1 cellular context compared by ENCODE assay signal in genomic region chr3:184017672-184018423, GRCh38.
TF ChIP-seq lines count a peak whose summit lies in the region.

Gene ABCC5 (minus strand): TSS chr3:184017884. CDS start chr3:184014392, 3,492 bp downstream.

TF ChIP-seq in HepG2, 621 proteins besides CTCF, POLR2A, EP300 and RAD21 (continued from another document and continues in another):
- TF ChIP-seq HNRNPH1 (optimal IDR thresholded peaks at IDR 0.05; ENCODE audit: low read depth, low read length) (no peak), NONO (IDR thresholded peaks at IDR 0.05) (no peak), NONO (CRISPR knock-in tag; conservative IDR thresholded peaks at IDR 0.05) (peak; percentile 13; the same call in 1 of the 2 replicates), ZNF546 (CRISPR knock-in tag; conservative IDR thresholded peaks at IDR 0.05) (no peak), ELF4 (CRISPR knock-in tag; IDR thresholded peaks at IDR 0.05; ENCODE audit: borderline replicate concordance) (no peak), SP4 (CRISPR knock-in tag; IDR thresholded peaks at IDR 0.05) (no peak; the same call in 1 of the 2 replicates), ZMAT5 (CRISPR knock-in tag; IDR thresholded peaks at IDR 0.05; ENCODE audit: borderline replicate concordance, low read depth) (no peak), ZNF766 (CRISPR knock-in tag; IDR thresholded peaks at IDR 0.05; ENCODE audit: borderline replicate concordance) (no peak), ZNF350 (CRISPR knock-in tag; IDR thresholded peaks at IDR 0.05; ENCODE audit: borderline replicate concordance, low read depth) (peak; percentile 85; the same call in 1 of the 2 replicates), CREB1 (IDR thresholded peaks at IDR 0.05) (no peak), CREB1 (CRISPR knock-in tag; IDR thresholded peaks at IDR 0.05) (peak; percentile 39; the same call in 1 of the 2 replicates), ZNF577 (CRISPR knock-in tag; IDR thresholded peaks at IDR 0.05; ENCODE audit: borderline replicate concordance, low read depth) (no peak), KDM1A (CRISPR knock-in tag; IDR thresholded peaks at IDR 0.05) (no peak), YEATS4 (CRISPR knock-in tag; IDR thresholded peaks at IDR 0.05; ENCODE audit: borderline replicate concordance) (peak; percentile 56; the same call in 1 of the 2 replicates), POLR2AphosphoS5 (IDR thresholded peaks at IDR 0.05; ENCODE audit: low read depth, low read length) (peak; percentile 82), ZBTB33 (CRISPR knock-in tag; IDR thresholded peaks at IDR 0.05) (no peak), ATM (IDR thresholded peaks at IDR 0.05; ENCODE audit: borderline replicate concordance) (no peak), ZSCAN12 (CRISPR knock-in tag; IDR thresholded peaks at IDR 0.05) (no peak), CREM (IDR thresholded peaks at IDR 0.05) (peak; percentile 86), CREM (CRISPR knock-in tag; IDR thresholded peaks at IDR 0.05) (no peak), SUZ12 (IDR thresholded peaks at IDR 0.05; ENCODE audit: low read depth, low read length) (peak; percentile 70), FOXC1 (CRISPR knock-in tag; IDR thresholded peaks at IDR 0.05; ENCODE audit: borderline replicate concordance) (peak; percentile 92), POLR2G (IDR thresholded peaks at IDR 0.05; ENCODE audit: low read depth, low read length) (peak; percentile 77; the same call in 1 of the 2 replicates), ATF6 (CRISPR knock-in tag; conservative IDR thresholded peaks at IDR 0.05) (no peak), NPAS2 (CRISPR knock-in tag; IDR thresholded peaks at IDR 0.05; ENCODE audit: borderline replicate concordance) (no peak), ONECUT2 (CRISPR knock-in tag; IDR thresholded peaks at IDR 0.05) (no peak), REXO4 (CRISPR knock-in tag; IDR thresholded peaks at IDR 0.05; ENCODE audit: borderline replicate concordance) (no peak), RFX5 (IDR thresholded peaks at IDR 0.05; ENCODE audit: low read depth, low read length) (no peak), ZNF749 (CRISPR knock-in tag; IDR thresholded peaks at IDR 0.05; ENCODE audit: borderline replicate concordance) (no peak; the same call in 1 of the 2 replicates), EZH2 (conservative IDR thresholded peaks at IDR 0.05; ENCODE audit: low read depth, low read length) (no peak), BCL3 (CRISPR knock-in tag; IDR thresholded peaks at IDR 0.05) (no peak), SRSF9 (IDR thresholded peaks at IDR 0.05; ENCODE audit: borderline replicate concordance, insufficient read depth, low read depth, low read length, poor library complexity, severe bottlenecking) (no peak), ZNF10 (CRISPR knock-in tag; IDR thresholded peaks at IDR 0.05; ENCODE audit: borderline replicate concordance, low read depth) (no peak), GRHL1 (CRISPR knock-in tag; conservative IDR thresholded peaks at IDR 0.05) (no peak), TP53 (CRISPR knock-in tag; conservative IDR thresholded peaks at IDR 0.05) (no peak), ZNF703 (CRISPR knock-in tag; IDR thresholded peaks at IDR 0.05; ENCODE audit: borderline replicate concordance) (no peak), ZNF772 (CRISPR knock-in tag; IDR thresholded peaks at IDR 0.05) (peak; percentile 80; the same call in 1 of the 2 replicates), ZBTB1 (CRISPR knock-in tag; IDR thresholded peaks at IDR 0.05; ENCODE audit: borderline replicate concordance) (no peak), SATB2 (CRISPR knock-in tag; IDR thresholded peaks at IDR 0.05) (0 out of 2 replicates have a peak, but pooled peaks have one; percentile 10), ZNF530 (CRISPR knock-in tag; IDR thresholded peaks at IDR 0.05; ENCODE audit: low read depth) (no peak), ZNF598 (CRISPR knock-in tag; IDR thresholded peaks at IDR 0.05; ENCODE audit: borderline replicate concordance) (peak; percentile 80; the same call in 1 of the 2 replicates), ZNF280B (CRISPR knock-in tag; IDR thresholded peaks at IDR 0.05; ENCODE audit: borderline replicate concordance) (peak; percentile 80), ZNF205 (CRISPR knock-in tag; IDR thresholded peaks at IDR 0.05) (no peak), SMARCE1 (IDR thresholded peaks at IDR 0.05; ENCODE audit: borderline replicate concordance) (no peak), PHF20 (CRISPR knock-in tag; IDR thresholded peaks at IDR 0.05) (peak; percentile 38), ZFY (CRISPR knock-in tag; IDR thresholded peaks at IDR 0.05) (peak; percentile 78), AGO2 (optimal IDR thresholded peaks at IDR 0.05; ENCODE audit: low read depth, low read length) (no peak), CBX1 (IDR thresholded peaks at IDR 0.05; ENCODE audit: low read depth) (no peak), ZBTB8A (CRISPR knock-in tag; IDR thresholded peaks at IDR 0.05; ENCODE audit: borderline replicate concordance, low read depth) (0 out of 2 replicates have a peak, but pooled peaks have one; percentile 58), ZNF652 (CRISPR knock-in tag; IDR thresholded peaks at IDR 0.05; ENCODE audit: borderline replicate concordance, low read depth) (no peak), MYC (CRISPR knock-in tag; IDR thresholded peaks at IDR 0.05; ENCODE audit: borderline replicate concordance) (peak; percentile 60)
- TF ChIP-seq, protein P1, sequence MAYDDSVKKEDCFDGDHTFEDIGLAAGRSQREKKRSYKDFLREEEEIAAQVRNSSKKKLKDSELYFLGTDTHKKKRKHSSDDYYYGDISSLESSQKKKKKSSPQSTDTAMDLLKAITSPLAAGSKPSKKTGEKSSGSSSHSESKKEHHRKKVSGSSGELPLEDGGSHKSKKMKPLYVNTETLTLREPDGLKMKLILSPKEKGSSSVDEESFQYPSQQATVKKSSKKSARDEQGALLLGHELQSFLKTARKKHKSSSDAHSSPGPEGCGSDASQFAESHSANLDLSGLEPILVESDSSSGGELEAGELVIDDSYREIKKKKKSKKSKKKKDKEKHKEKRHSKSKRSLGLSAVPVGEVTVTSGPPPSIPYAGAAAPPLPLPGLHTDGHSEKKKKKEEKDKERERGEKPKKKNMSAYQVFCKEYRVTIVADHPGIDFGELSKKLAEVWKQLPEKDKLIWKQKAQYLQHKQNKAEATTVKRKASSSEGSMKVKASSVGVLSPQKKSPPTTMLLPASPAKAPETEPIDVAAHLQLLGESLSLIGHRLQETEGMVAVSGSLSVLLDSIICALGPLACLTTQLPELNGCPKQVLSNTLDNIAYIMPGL (CRISPR knock-in tag; IDR thresholded peaks at IDR 0.05; ENCODE audit: borderline replicate concordance in 1 of 2, low read depth in 1 of 2): peak; percentile 81 to 96
- TF ChIP-seq, protein P2, sequence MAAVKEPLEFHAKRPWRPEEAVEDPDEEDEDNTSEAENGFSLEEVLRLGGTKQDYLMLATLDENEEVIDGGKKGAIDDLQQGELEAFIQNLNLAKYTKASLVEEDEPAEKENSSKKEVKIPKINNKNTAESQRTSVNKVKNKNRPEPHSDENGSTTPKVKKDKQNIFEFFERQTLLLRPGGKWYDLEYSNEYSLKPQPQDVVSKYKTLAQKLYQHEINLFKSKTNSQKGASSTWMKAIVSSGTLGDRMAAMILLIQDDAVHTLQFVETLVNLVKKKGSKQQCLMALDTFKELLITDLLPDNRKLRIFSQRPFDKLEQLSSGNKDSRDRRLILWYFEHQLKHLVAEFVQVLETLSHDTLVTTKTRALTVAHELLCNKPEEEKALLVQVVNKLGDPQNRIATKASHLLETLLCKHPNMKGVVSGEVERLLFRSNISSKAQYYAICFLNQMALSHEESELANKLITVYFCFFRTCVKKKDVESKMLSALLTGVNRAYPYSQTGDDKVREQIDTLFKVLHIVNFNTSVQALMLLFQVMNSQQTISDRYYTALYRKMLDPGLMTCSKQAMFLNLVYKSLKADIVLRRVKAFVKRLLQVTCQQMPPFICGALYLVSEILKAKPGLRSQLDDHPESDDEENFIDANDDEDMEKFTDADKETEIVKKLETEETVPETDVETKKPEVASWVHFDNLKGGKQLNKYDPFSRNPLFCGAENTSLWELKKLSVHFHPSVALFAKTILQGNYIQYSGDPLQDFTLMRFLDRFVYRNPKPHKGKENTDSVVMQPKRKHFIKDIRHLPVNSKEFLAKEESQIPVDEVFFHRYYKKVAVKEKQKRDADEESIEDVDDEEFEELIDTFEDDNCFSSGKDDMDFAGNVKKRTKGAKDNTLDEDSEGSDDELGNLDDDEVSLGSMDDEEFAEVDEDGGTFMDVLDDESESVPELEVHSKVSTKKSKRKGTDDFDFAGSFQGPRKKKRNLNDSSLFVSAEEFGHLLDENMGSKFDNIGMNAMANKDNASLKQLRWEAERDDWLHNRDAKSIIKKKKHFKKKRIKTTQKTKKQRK (IDR thresholded peaks at IDR 0.05; ENCODE audit: low read length): no peak
- TF ChIP-seq, protein P3, sequence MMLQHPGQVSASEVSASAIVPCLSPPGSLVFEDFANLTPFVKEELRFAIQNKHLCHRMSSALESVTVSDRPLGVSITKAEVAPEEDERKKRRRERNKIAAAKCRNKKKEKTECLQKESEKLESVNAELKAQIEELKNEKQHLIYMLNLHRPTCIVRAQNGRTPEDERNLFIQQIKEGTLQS (CRISPR knock-in tag; IDR thresholded peaks at IDR 0.05): no peak
- TF ChIP-seq, protein P4, sequence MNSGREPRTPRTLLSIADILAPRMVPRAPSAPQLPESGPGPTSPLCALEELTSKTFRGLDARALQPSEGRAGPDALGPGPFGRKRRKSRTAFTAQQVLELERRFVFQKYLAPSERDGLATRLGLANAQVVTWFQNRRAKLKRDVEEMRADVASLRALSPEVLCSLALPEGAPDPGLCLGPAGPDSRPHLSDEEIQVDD (CRISPR knock-in tag; IDR thresholded peaks at IDR 0.05; ENCODE audit: borderline replicate concordance): no peak
